In genomic region chr1:225852413-225853119, GRCh38 we compare ENCODE assay signal across 17 cellular contexts. TPM values are rescaled to one million over a fixed set of nuclear protein-coding genes. Genes with fewer than 3 reads are reported as not detected.
DNase-seq lines count a peak whose midpoint lies in the region; ATAC-seq and TF ChIP-seq lines count a peak whose summit lies in the region.
"Had no signal": no experiment of that assay in that cellular context is flagged by ENCODE, and none has a peak within 500 bp of the region (broad histone marks: within the 10 kb centered on the region; RNA-seq: fewer than 3 reads in every experiment).

No MANE protein-coding gene starts in this region.

- H3K4me3 ChIP-seq in MM.1S (ENCODE audit: low read length) (no peak overlapping the region), body of pancreas (no peak overlapping the region)

- 89 to 93% methylated on average over 12 of the region's 12 CpGs for WGBS in body of pancreas, 2 donors

- peak overlapping the region; percentile 88; the same call in 1 of the 2 replicates for H3K27ac ChIP-seq in MM.1S (ENCODE audit: low read length)
- peak overlapping the region in 3 of 4 donors; percentile 46 to 54 (median 50) for H3K27ac ChIP-seq in body of pancreas

- no peak overlapping the region for H2AFZ ChIP-seq in MM.1S (ENCODE audit: low read length)

- no peak for TF ChIP-seq POLR2A in body of pancreas (IDR thresholded peaks at IDR 0.05)

- no peak for DNase-seq in activated naive CD4-positive, alpha-beta T cell treated with anti-CD3 and anti-CD28 coated beads, Interleukin-2, amount 50 U/mL, for 72 hours (ENCODE audit: low spot score in 2 of 2)
- no peak for DNase-seq in activated naive CD4-positive, alpha-beta T cell treated with anti-CD3 and anti-CD28 coated beads, Interleukin-2, amount 10 ng/mL, durations not matched to agents 7 days and 5 days
- DNase-seq in MM.1S (no peak), body of pancreas (no peak), NCI-H1417 treated with DMSO at 0.1 percent for 48 hours (lab: John Stamatoyannopoulos, UW) (no peak)
- DNase-seq in stimulated activated naive CD8-positive, alpha-beta T cell treated with anti-CD3 and anti-CD28 coated beads, Interleukin-15, amount 100 ng/mL, for 72 hours: no peak
- DNase-seq: activated CD4-positive, alpha-beta T cell treated with anti-CD3 and anti-CD28 coated beads, Interleukin-2, amount 50 U/mL, for 1 hour; activated T-cell treated with anti-CD3 and anti-CD28 coated beads, Interleukin-2, amount 50 U/mL, for 4 hours; dermis blood vessel endothelial cell; DMS79; hippocampal formation; islet precursor cell; NCI-H2029; NCI-H345 had no signal

- H3K27me3 ChIP-seq in MM.1S (replicated peaks; ENCODE audit: insufficient read depth, low read length) (no peaks in the 10 kb centered on the region), body of pancreas (no peaks in the 10 kb centered on the region)

- H3K36me3 Mint-ChIP-seq in activated naive CD4-positive, alpha-beta T cell treated with anti-CD3 and anti-CD28 coated beads, Interleukin-2, amount 50 U/mL, for 72 hours: peaks cover 9 to 59% of the 10 kb centered on the region in 2 donors
- H3K36me3 Mint-ChIP-seq in activated naive CD4-positive, alpha-beta T cell treated with anti-CD3 and anti-CD28 coated beads, Interleukin-2, amount 10 ng/mL, durations not matched to agents 7 days and 5 days: peaks cover 88% of the 10 kb centered on the region

- intact Hi-C loops in body of pancreas (cut with DNase I): no loop called here

- no peaks in the 10 kb centered on the region for H3K27me3 Mint-ChIP-seq in activated naive CD4-positive, alpha-beta T cell treated with anti-CD3 and anti-CD28 coated beads, Interleukin-2, amount 10 ng/mL, durations not matched to agents 7 days and 5 days
- H3K27me3 Mint-ChIP-seq in stimulated activated naive CD8-positive, alpha-beta T cell treated with anti-CD3 and anti-CD28 coated beads, Interleukin-15, amount 100 ng/mL, for 72 hours: no peaks in the 10 kb centered on the region

- no peaks in the 10 kb centered on the region for H3K9me2 ChIP-seq in MM.1S (replicated peaks; ENCODE audit: insufficient read depth, low read length)

- peak overlapping the region; percentile 19 for H3K4me2 ChIP-seq in MM.1S (ENCODE audit: low read depth, low read length)

- H3K79me2 ChIP-seq in MM.1S (ENCODE audit: low read length): peaks cover 35% of the 10 kb centered on the region

- H3K9me3 Mint-ChIP-seq in activated naive CD4-positive, alpha-beta T cell treated with anti-CD3 and anti-CD28 coated beads, Interleukin-2, amount 50 U/mL, for 72 hours: no peaks in the 10 kb centered on the region
- H3K9me3 Mint-ChIP-seq in activated naive CD4-positive, alpha-beta T cell treated with anti-CD3 and anti-CD28 coated beads, Interleukin-2, amount 10 ng/mL, durations not matched to agents 7 days and 5 days: no peaks in the 10 kb centered on the region
- H3K9me3 Mint-ChIP-seq in stimulated activated naive CD8-positive, alpha-beta T cell treated with anti-CD3 and anti-CD28 coated beads, Interleukin-15, amount 100 ng/mL, for 72 hours: no peaks in the 10 kb centered on the region
- H3K9me3 Mint-ChIP-seq: activated T-cell treated with anti-CD3 and anti-CD28 coated beads, Interleukin-2, amount 50 U/mL, for 4 hours had no signal

- H3K27ac Mint-ChIP-seq in activated naive CD4-positive, alpha-beta T cell treated with anti-CD3 and anti-CD28 coated beads, Interleukin-2, amount 50 U/mL, for 72 hours: peak overlapping the region; percentile 63 to 92
- H3K27ac Mint-ChIP-seq in activated naive CD4-positive, alpha-beta T cell treated with anti-CD3 and anti-CD28 coated beads, Interleukin-2, amount 10 ng/mL, durations not matched to agents 7 days and 5 days: no peak overlapping the region
- H3K27ac Mint-ChIP-seq in stimulated activated naive CD8-positive, alpha-beta T cell treated with anti-CD3 and anti-CD28 coated beads, Interleukin-15, amount 100 ng/mL, for 72 hours: peak overlapping the region; percentile 66 to 73

- H3K4me1 Mint-ChIP-seq in activated naive CD4-positive, alpha-beta T cell treated with anti-CD3 and anti-CD28 coated beads, Interleukin-2, amount 10 ng/mL, durations not matched to agents 7 days and 5 days: peaks cover 54% of the 10 kb centered on the region
- peaks cover 79% of the 10 kb centered on the region for H3K4me1 Mint-ChIP-seq in stimulated activated naive CD8-positive, alpha-beta T cell treated with anti-CD3 and anti-CD28 coated beads, Interleukin-15, amount 100 ng/mL, for 72 hours

- peaks cover 95% of the 10 kb centered on the region for H3K4me1 ChIP-seq in MM.1S (ENCODE audit: low read length)
- peaks cover 27% of the 10 kb centered on the region for H3K4me1 ChIP-seq in body of pancreas

- H3K9me3 ChIP-seq in MM.1S (replicated peaks; ENCODE audit: insufficient read depth, low read length) (no peaks in the 10 kb centered on the region), body of pancreas (no peaks in the 10 kb centered on the region)

- H3K36me3 ChIP-seq in MM.1S (replicated peaks; ENCODE audit: insufficient read depth, low read length) (peaks cover 8% of the 10 kb centered on the region), body of pancreas (replicated peaks in 1 of 2; ENCODE audit: insufficient read depth in 1 of 2, low read depth in 2 of 2) (peaks cover 0 to 14% of the 10 kb centered on the region in 2 donors)

- no peak overlapping the region for H3K9ac ChIP-seq in MM.1S (ENCODE audit: low read length)

- ATAC-seq in activated naive CD4-positive, alpha-beta T cell treated with anti-CD3 and anti-CD28 coated beads, Interleukin-2, amount 50 U/mL, for 72 hours: no peak
- no peak for ATAC-seq in body of pancreas
- ATAC-seq in stimulated activated naive CD8-positive, alpha-beta T cell treated with anti-CD3 and anti-CD28 coated beads, Interleukin-15, amount 100 ng/mL, for 72 hours: no peak
- no peak for ATAC-seq in GM18907 (IDR thresholded peaks at IDR 0.05; ENCODE audit: unreplicated experiment)
- ATAC-seq in HG03460 (IDR thresholded peaks at IDR 0.05; ENCODE audit: unreplicated experiment): no peak

- CTCF ChIA-PET in activated naive CD4-positive, alpha-beta T cell treated with anti-CD3 and anti-CD28 coated beads, Interleukin-2, amount 10 ng/mL, durations not matched to agents 7 days and 5 days (lab: Charles Lee): interaction anchor here (0.9 to 1.0 kb wide), 2 partner anchors 9 to 19 kb away, joined by 3 read pairs; no protein-coding TSS in a partner anchor

- no peak overlapping the region for H3K4me3 Mint-ChIP-seq in activated naive CD4-positive, alpha-beta T cell treated with anti-CD3 and anti-CD28 coated beads, Interleukin-2, amount 10 ng/mL, durations not matched to agents 7 days and 5 days
- H3K4me3 Mint-ChIP-seq in stimulated activated naive CD8-positive, alpha-beta T cell treated with anti-CD3 and anti-CD28 coated beads, Interleukin-15, amount 100 ng/mL, for 72 hours: peak overlapping the region in 1 of 2 donors; percentile 41
- H3K4me3 Mint-ChIP-seq: activated T-cell treated with anti-CD3 and anti-CD28 coated beads, Interleukin-2, amount 50 U/mL, for 4 hours had no signal

- TF ChIP-seq CTCF in MM.1S (IDR thresholded peaks at IDR 0.05; ENCODE audit: low read length) (no peak), body of pancreas (IDR thresholded peaks at IDR 0.05) (no peak)

- peaks cover 84% of the 10 kb centered on the region for H3F3A ChIP-seq in MM.1S (ENCODE audit: insufficient read depth, low read length)

- H4K20me1 ChIP-seq in MM.1S (ENCODE audit: insufficient read depth, low read length): no peaks in the 10 kb centered on the region

RNA-seq across cellular contexts. Expression of gene TMEM63A, which starts 29.6 kb away (rescaled TPM):
- total RNA-seq in activated naive CD4-positive, alpha-beta T cell treated with anti-CD3 and anti-CD28 coated beads, Interleukin-2, amount 50 U/mL, for 72 hours: 100 to 1,000 TPM in 1 of 2 donors, 10 to 100 TPM in 1; 67.8 to 115 TPM
- total RNA-seq in body of pancreas: 100 to 1,000 TPM; 129 to 217 TPM

RNA-seq across cellular contexts. Expression of gene LEFTY1, which starts 36.4 kb away (rescaled TPM):
- under 1 TPM in 1 of 2 donors, not detected in 1; 0.54 TPM for total RNA-seq in activated naive CD4-positive, alpha-beta T cell treated with anti-CD3 and anti-CD28 coated beads, Interleukin-2, amount 50 U/mL, for 72 hours
- total RNA-seq in body of pancreas: 100 to 1,000 TPM; 138 to 153 TPM
- total RNA-seq: dermis blood vessel endothelial cell, fibroblast of villous mesenchyme had no signal

RNA-seq across cellular contexts. Expression of gene EPHX1, which starts 42.6 kb away (rescaled TPM):
- total RNA-seq in activated naive CD4-positive, alpha-beta T cell treated with anti-CD3 and anti-CD28 coated beads, Interleukin-2, amount 50 U/mL, for 72 hours: 1 to 10 TPM; 3.1 TPM
- total RNA-seq in body of pancreas: 100 to 1,000 TPM; 109 to 136 TPM

Comparison
In these comparisons a context has a peak if more than half of its experiments do, and no peak if none do; other contexts are left out.
1. RNA of gene LEFTY1, which starts 36.4 kb away (total RNA-seq): 138 to 153 TPM in body of pancreas; 0.54 TPM in activated naive CD4-positive, alpha-beta T cell treated with anti-CD3 and anti-CD28 coated beads, Interleukin-2, amount 50 U/mL, for 72 hours; every median in the first group is over 10 times any median in the second.
2. RNA of gene EPHX1, which starts 42.6 kb away (total RNA-seq): 109 to 136 TPM in body of pancreas; 3.1 TPM in activated naive CD4-positive, alpha-beta T cell treated with anti-CD3 and anti-CD28 coated beads, Interleukin-2, amount 50 U/mL, for 72 hours; every median in the first group is over 10 times any median in the second.